Comparison of ENCODE assay signal across 10 cellular contexts in the genomic region with DNA sequence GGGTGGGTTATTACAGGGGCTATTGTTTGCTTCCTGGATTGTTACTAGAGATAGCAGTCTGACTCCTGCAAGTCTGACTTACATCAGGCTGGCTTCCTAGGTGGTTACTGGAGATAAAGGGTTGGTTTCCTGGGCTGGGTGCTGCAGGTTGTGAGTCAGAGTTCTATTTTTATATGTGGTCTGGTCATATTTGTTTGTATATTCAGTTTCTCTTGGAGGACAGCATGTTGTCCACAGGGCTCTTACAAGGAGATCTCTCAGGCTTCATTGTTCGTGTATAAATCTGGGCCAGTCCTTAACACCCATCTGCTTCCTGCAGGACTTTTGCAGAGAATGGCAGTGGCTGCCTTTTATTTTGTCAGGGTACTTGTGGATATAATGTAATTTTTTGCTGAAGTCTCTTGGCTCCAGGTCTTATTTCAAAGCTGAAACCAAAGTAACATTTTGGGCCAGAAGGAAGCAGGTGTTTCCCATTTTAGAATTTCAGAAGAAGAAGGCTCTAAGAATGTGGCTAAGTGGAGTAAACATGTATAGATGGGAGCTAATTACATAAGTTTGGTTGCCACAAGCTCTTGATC.
DNase-seq lines count a peak whose midpoint lies in the region; ATAC-seq and TF ChIP-seq lines count a peak whose summit lies in the region.
"Had no signal": no experiment of that assay in that cellular context is flagged by ENCODE, and none has a peak within 500 bp of the region (broad histone marks: within the 10 kb centered on the region; RNA-seq: fewer than 3 reads in every experiment).

No MANE protein-coding gene starts in this region.

- H3K27ac Mint-ChIP-seq in T-cell: no peak overlapping the region

- POLR2A ChIA-PET in Panc1 (lab: Charles Lee) (no interaction called here), T-cell (lab: Charles Lee) (no interaction called here)

- H3K36me3 ChIP-seq in Panc1 (ENCODE audit: control insufficient read depth, insufficient read depth, low read length): no peaks in the 10 kb centered on the region

- no peak overlapping the region for H3K4me3 ChIP-seq in Panc1 (ENCODE audit: low read depth in 2 of 2, low read length in 2 of 2)

- no peaks in the 10 kb centered on the region for H3K36me3 Mint-ChIP-seq in T-cell

- intact Hi-C loops in Panc1 (cut with micrococcal nuclease; ENCODE audit: unreplicated experiment): no loop called here

- no peaks in the 10 kb centered on the region for H3K27me3 ChIP-seq in Panc1 (ENCODE audit: control insufficient read depth, insufficient read depth, low read length)

- H3K27ac ChIP-seq in Panc1 (ENCODE audit: low read length): no peak overlapping the region

- peak; percentile 85 for ATAC-seq in Panc1
- no peak for ATAC-seq in HG03571 (IDR thresholded peaks at IDR 0.05; ENCODE audit: unreplicated experiment)
- no peak for ATAC-seq in T-cell (replicated peaks in 1 of 4)

- in situ Hi-C loops in Panc1 (cut with HindIII; ENCODE audit: low pct_unique_long_range_greater_than_20kb, low sequenced_read_pairs): no loop called here

- CTCF ChIA-PET in Panc1 (lab: Charles Lee) (interaction anchor here (0.6 kb wide), 1 partner anchor 45 kb away, joined by 8 read pairs; no protein-coding TSS in a partner anchor), T-cell (lab: Charles Lee) (no interaction called here)

- H3K4me3 Mint-ChIP-seq in T-cell: no peak overlapping the region

- BruUV-seq in Panc1 (replicated peaks; lab: Mats Ljungman, UMichigan): no TSS peak

- peaks cover 0 to 5% of the 10 kb centered on the region in 2 donors for H3K27me3 Mint-ChIP-seq in T-cell

- no peak for TF ChIP-seq CTCF in Panc1 (IDR thresholded peaks at IDR 0.05)

- no peaks in the 10 kb centered on the region for H3K4me1 Mint-ChIP-seq in T-cell

- H3K4me1 ChIP-seq in Panc1 (ENCODE audit: control insufficient read depth, insufficient read depth, low read length): peaks cover 9% of the 10 kb centered on the region

- DNase-seq in COLO829 (ENCODE audit: low spot score) (peak; percentile 28), H4 (ENCODE audit: low spot score) (peak; percentile 14), Panc1 (ENCODE audit: low read depth, low spot score) (peak; percentile 69), foreskin melanocyte (peak; percentile 7), T-cell (no peak), NK-92 (lab: John Stamatoyannopoulos, UW; ENCODE audit: unreplicated experiment) (no peak)
- DNase-seq in stimulated activated CD4-positive, alpha-beta T cell treated with anti-CD3 and anti-CD28 coated beads, Interleukin-4, amount 100 ng/mL, for 1 hour: no peak
- DNase-seq: DMS79, head of caudate nucleus had no signal

- no peaks in the 10 kb centered on the region for H3K9me3 ChIP-seq in Panc1 (ENCODE audit: control insufficient read depth, insufficient read depth, low read depth, low read length)

- H3K9me3 Mint-ChIP-seq in T-cell: no peaks in the 10 kb centered on the region

Comparison
In these comparisons a context has a peak if more than half of its experiments do, and no peak if none do; other contexts are left out.
1. DNase-seq: peak in COLO829 (single experiment), H4 (single experiment), Panc1 (single experiment) and foreskin melanocyte (single experiment); none in stimulated activated CD4-positive, alpha-beta T cell treated with anti-CD3 and anti-CD28 coated beads, Interleukin-4, amount 100 ng/mL, for 1 hour (single experiment), T-cell (0 of 34) and NK-92 (single experiment).